In the genomic region with DNA sequence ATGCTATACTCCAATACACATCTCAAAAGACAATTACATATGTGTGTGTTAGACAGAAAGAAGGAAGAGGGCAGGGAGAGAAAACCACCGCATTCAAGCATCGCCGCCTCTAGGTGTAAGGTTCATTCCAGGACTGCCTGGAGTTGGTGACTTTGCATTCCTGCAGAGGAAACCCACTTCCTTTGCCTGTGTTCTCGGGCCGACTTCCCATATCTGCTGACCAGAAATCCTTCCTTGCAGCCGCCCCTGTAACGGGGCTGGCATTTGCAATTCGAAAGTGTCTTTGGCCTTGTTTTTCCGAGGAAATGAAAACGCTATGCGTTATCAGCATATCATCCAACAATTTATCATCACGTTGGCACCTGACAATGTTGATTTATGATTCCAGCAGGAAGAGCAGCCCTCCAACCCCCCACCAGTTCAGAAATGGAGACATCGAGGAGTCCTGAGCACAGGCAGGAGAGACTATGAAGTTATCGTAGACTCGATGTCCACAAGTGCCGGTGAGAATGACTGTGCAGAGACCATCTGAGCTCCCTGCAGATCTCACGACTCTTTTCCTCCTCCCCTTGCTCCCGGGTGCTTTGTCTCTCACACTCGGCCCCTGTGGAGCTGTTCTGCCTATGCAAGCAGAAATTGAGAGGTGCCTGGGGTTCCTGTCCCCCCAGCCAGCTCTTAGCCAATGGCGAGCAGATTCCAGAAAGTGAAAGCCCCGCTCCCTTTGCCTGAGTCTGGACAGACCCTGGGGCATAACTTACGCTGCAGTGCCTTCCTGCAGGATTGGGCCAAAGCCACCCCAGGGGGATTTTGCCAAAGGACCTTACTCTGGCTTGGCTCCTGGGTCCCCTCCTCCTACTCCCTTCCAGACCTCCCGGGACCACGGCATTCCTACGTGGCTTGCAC, we compare ENCODE assay signal across 8 cellular contexts.
A peak's percentile ranks its signal among the peaks of the same experiment; 100 is the strongest.
DNase-seq lines count a peak whose midpoint lies in the region; ATAC-seq and TF ChIP-seq lines count a peak whose summit lies in the region.

No MANE protein-coding gene starts in this region.

- H3K4me1 ChIP-seq in KMS-11 (ENCODE audit: low read depth, poor library complexity, severe bottlenecking) = no peaks in the 10 kb centered on the region

- TF ChIP-seq CTCF in AG04449 (IDR thresholded peaks at IDR 0.05; ENCODE audit: insufficient read depth, low read length, missing control alignments) (no peak), KMS-11 (conservative IDR thresholded peaks at IDR 0.05; ENCODE audit: low read depth, low read length) (no peak), mesothelial cell of epicardium (IDR thresholded peaks at IDR 0.05; ENCODE audit: unreplicated experiment) (no peak)

- H3K27ac Mint-ChIP-seq in dendritic cell treated with granulocyte-macrophage colony-stimulating factor and Interleukin-4, amounts not matched to agents 40 ng/mL and 50 ng/mL, for 4 days = peak overlapping the region; percentile 88
- no peak overlapping the region for H3K27ac Mint-ChIP-seq in mesothelial cell of epicardium

- H3K27me3 Mint-ChIP-seq in dendritic cell treated with granulocyte-macrophage colony-stimulating factor and Interleukin-4, amounts not matched to agents 40 ng/mL and 50 ng/mL, for 4 days = peaks cover 1% of the 10 kb centered on the region
- H3K27me3 Mint-ChIP-seq in mesothelial cell of epicardium (ENCODE audit: low read depth) = no peaks in the 10 kb centered on the region

- no peak for DNase-seq in AG04449 (ENCODE audit: low read depth, low spot score)
- no peak for DNase-seq in mesothelial cell of epicardium (ENCODE audit: low spot score in 2 of 2, unreplicated experiment in 2 of 2)
- DNase-seq in NCI-H1417 treated with DMSO at 0.1 percent for 48 hours (lab: John Stamatoyannopoulos, UW) = no peak

- no peaks in the 10 kb centered on the region for H4K20me1 ChIP-seq in KMS-11 (ENCODE audit: insufficient read depth)

- POLR2A ChIA-PET in AG04449 (lab: Yijun Ruan, JAX) = no interaction called here

- no peak for ATAC-seq in HG02884 (IDR thresholded peaks at IDR 0.05; ENCODE audit: unreplicated experiment)
- ATAC-seq in GM21390 (IDR thresholded peaks at IDR 0.05; ENCODE audit: unreplicated experiment) = no peak
- ATAC-seq in GM18870 (IDR thresholded peaks at IDR 0.05; ENCODE audit: unreplicated experiment) = no peak

- peak overlapping the region; percentile 33 for H3K4me3 ChIP-seq in AG04449 (ENCODE audit: low read depth, low read length)
- H3K4me3 ChIP-seq in KMS-11 (IDR thresholded peaks at IDR 0.05; ENCODE audit: insufficient read depth, low read depth, low read length) = no peak overlapping the region

- no peak overlapping the region for H3K4me2 ChIP-seq in KMS-11

- H3K36me3 ChIP-seq in KMS-11 (ENCODE audit: insufficient read depth) = no peaks in the 10 kb centered on the region

- CTCF ChIA-PET in AG04449 (lab: Yijun Ruan, JAX) = interaction anchor here (1.2 to 7.1 kb wide), 3 partner anchors 18 to 141 kb away, joined by 5 to 122 read pairs (median 32); no protein-coding TSS in a partner anchor

- H3K79me2 ChIP-seq in KMS-11 (ENCODE audit: insufficient read depth, low read depth) = no peaks in the 10 kb centered on the region

- H3K36me3 Mint-ChIP-seq in dendritic cell treated with granulocyte-macrophage colony-stimulating factor and Interleukin-4, amounts not matched to agents 40 ng/mL and 50 ng/mL, for 4 days (ENCODE audit: low read depth) = no peaks in the 10 kb centered on the region
- H3K36me3 Mint-ChIP-seq in mesothelial cell of epicardium = no peaks in the 10 kb centered on the region

- no peaks in the 10 kb centered on the region for H3K9me3 Mint-ChIP-seq in dendritic cell treated with granulocyte-macrophage colony-stimulating factor and Interleukin-4, amounts not matched to agents 40 ng/mL and 50 ng/mL, for 4 days
- H3K9me3 Mint-ChIP-seq in mesothelial cell of epicardium = no peaks in the 10 kb centered on the region

- H2AFZ ChIP-seq in KMS-11 (ENCODE audit: low read depth) = 0 out of 2 replicates have a peak overlapping the region, but pooled peaks have one; percentile 3

- intact Hi-C loops in dendritic cell treated with granulocyte-macrophage colony-stimulating factor and Interleukin-4, amounts not matched to agents 40 ng/mL and 50 ng/mL, for 4 days (cut with micrococcal nuclease) = no loop called here

- peaks cover 37% of the 10 kb centered on the region for H3K4me1 Mint-ChIP-seq in dendritic cell treated with granulocyte-macrophage colony-stimulating factor and Interleukin-4, amounts not matched to agents 40 ng/mL and 50 ng/mL, for 4 days (ENCODE audit: low read depth)
- H3K4me1 Mint-ChIP-seq in mesothelial cell of epicardium = peaks cover 13% of the 10 kb centered on the region

- H3K27me3 ChIP-seq in KMS-11 (ENCODE audit: insufficient read depth, low read depth) = no peaks in the 10 kb centered on the region

- H3K9ac ChIP-seq in KMS-11 = no peak overlapping the region

- peak overlapping the region; percentile 66 for H3K4me3 Mint-ChIP-seq in dendritic cell treated with granulocyte-macrophage colony-stimulating factor and Interleukin-4, amounts not matched to agents 40 ng/mL and 50 ng/mL, for 4 days
- H3K4me3 Mint-ChIP-seq in mesothelial cell of epicardium = peak overlapping the region; percentile 47

- H3K27ac ChIP-seq in KMS-11 = no peak overlapping the region
